32 cellular contexts compared by ENCODE assay signal in the genomic region with DNA sequence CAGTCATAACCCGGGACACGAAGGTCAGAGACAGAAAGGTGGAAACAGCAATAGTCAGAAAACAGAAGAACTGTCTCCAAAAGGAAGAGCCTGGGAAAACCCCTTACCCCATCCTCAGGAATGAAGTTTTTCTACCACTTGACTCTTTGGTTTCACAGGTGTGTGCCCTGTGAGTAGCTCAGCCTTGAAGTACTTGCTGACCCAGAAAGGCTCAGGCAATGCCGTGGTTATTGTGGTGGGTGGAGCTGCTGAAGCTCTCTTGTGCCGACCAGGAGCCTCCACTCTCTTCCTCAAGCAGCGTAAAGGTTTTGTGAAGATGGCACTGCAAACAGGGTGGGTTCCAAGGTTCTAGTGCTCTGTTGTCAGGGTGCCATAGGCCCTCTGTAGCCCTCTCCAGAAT. TPM values are rescaled to one million over a fixed set of nuclear protein-coding genes. Genes with fewer than 3 reads are reported as not detected.
"Had no signal": no experiment of that assay in that cellular context is flagged by ENCODE, and none has a peak within 500 bp of the region (broad histone marks: within the 10 kb centered on the region; RNA-seq: fewer than 3 reads in every experiment).

No MANE protein-coding gene starts in this region.

- H3K27ac ChIP-seq: brain microvascular endothelial cell, coronary artery, dorsolateral prefrontal cortex, esophagus muscularis mucosa, foreskin keratinocyte, gastrocnemius medialis, WERI-Rb-1 had no signal

- H3K4me3 ChIP-seq: coronary artery, dorsolateral prefrontal cortex, esophagus muscularis mucosa, gastrocnemius medialis had no signal

- H3K36me3 ChIP-seq: brain microvascular endothelial cell, esophagus muscularis mucosa, gastrocnemius medialis, WERI-Rb-1 had no signal

- H3K9me3 ChIP-seq: esophagus muscularis mucosa, gastrocnemius medialis had no signal

- DNase-seq: activated B cell treated with CpG ODN at 0.5 μM for 24 hours; activated CD4-positive, alpha-beta T cell treated with anti-CD3 and anti-CD28 coated beads for 48 hours; activated CD4-positive, alpha-beta T cell treated with anti-CD3 and anti-CD28 coated beads, Interleukin-2, amount 50 U/mL, for 1 hour; activated CD4-positive, alpha-beta T cell treated with anti-CD3 and anti-CD28 coated beads, Interleukin-2, amount 50 U/mL, for 48 hours; activated CD8-positive, alpha-beta memory T cell treated with anti-CD3 and anti-CD28 coated beads for 24 hours; activated CD8-positive, alpha-beta T cell treated with anti-CD3 and anti-CD28 coated beads for 36 hours; activated effector memory CD4-positive, alpha-beta T cell treated with Interleukin-2 at 50 U/mL for 16 hours; activated gamma-delta T cell treated with Interleukin-2 at 50 U/mL for 16 hours; activated naive CD4-positive, alpha-beta T cell treated with anti-CD3 and anti-CD28 coated beads, Interleukin-2, amount 50 U/mL, for 16 hours; activated naive CD4-positive, alpha-beta T cell treated with Interleukin-2 at 50 U/mL for 16 hours; activated T-cell treated with anti-CD3 and anti-CD28 coated beads, Interleukin-2, amount 50 U/mL, for 4 hours; amniotic stem cell; anterior cingulate cortex; brain microvascular endothelial cell; dorsolateral prefrontal cortex; effector memory CD4-positive, alpha-beta T cell; erythroblast; foreskin keratinocyte; gastrocnemius medialis; head of caudate nucleus; T-helper 1 cell; T-helper 17 cell; T1000; WERI-Rb-1 had no signal

- H3K4me1 ChIP-seq: esophagus muscularis mucosa, foreskin keratinocyte, gastrocnemius medialis had no signal

- H3K27me3 ChIP-seq: brain microvascular endothelial cell, esophagus muscularis mucosa, foreskin keratinocyte, gastrocnemius medialis had no signal

RNA-seq across cellular contexts. Expression of gene DGAT2L6, which starts 24.4 kb away (rescaled TPM):
- total RNA-seq: activated B cell treated with CpG ODN at 0.5 μM for 24 hours; activated CD8-positive, alpha-beta T cell treated with anti-CD3 and anti-CD28 coated beads for 36 hours; activated T-cell treated with anti-CD3 and anti-CD28 coated beads, Interleukin-2, amount 50 U/mL, for 4 hours; astrocyte; bronchial epithelial cell; cardiac septum; cerebellum; dorsolateral prefrontal cortex; esophagus muscularis mucosa; foreskin keratinocyte; gastrocnemius medialis; glomerular endothelial cell; T-helper 17 cell had no signal

RNA-seq across cellular contexts. Expression of gene AWAT1, which starts 32.7 kb away (rescaled TPM):
- total RNA-seq: activated B cell treated with CpG ODN at 0.5 μM for 24 hours; activated CD8-positive, alpha-beta T cell treated with anti-CD3 and anti-CD28 coated beads for 36 hours; activated T-cell treated with anti-CD3 and anti-CD28 coated beads, Interleukin-2, amount 50 U/mL, for 4 hours; activated T-helper 17 cell treated with anti-CD3 and anti-CD28 coated beads, Interleukin-2, amount 50 U/mL, for 72 hours; astrocyte; bronchial epithelial cell; cardiac septum; cerebellum; dorsolateral prefrontal cortex; esophagus muscularis mucosa; foreskin keratinocyte; gastrocnemius medialis; glomerular endothelial cell; T-helper 17 cell had no signal

RNA-seq across cellular contexts. Expression of gene P2RY4, which starts 58.3 kb away (rescaled TPM):
- total RNA-seq: activated B cell treated with CpG ODN at 0.5 μM for 24 hours, bronchial epithelial cell, foreskin keratinocyte, gastrocnemius medialis had no signal
